In genomic region chr12:127559349-127560040, GRCh38 we compare ENCODE assay signal across 9 cellular contexts.
A peak's percentile ranks its signal among the peaks of the same experiment; 100 is the strongest.
DNase-seq lines count a peak whose midpoint lies in the region; ATAC-seq and TF ChIP-seq lines count a peak whose summit lies in the region.
"Had no signal": no experiment of that assay in that cellular context is flagged by ENCODE, and none has a peak within 500 bp of the region (broad histone marks: within the 10 kb centered on the region; RNA-seq: fewer than 3 reads in every experiment).

No MANE protein-coding gene starts in this region.

- H3K27me3 Mint-ChIP-seq in stimulated activated naive CD8-positive, alpha-beta T cell treated with anti-CD3 and anti-CD28 coated beads, Interleukin-15, Interleukin-2, amounts not matched to agents 100 ng/mL and 50 ng/mL, for 24 hours = peaks cover 13% of the 10 kb centered on the region

- H3K27ac ChIP-seq in Panc1 (ENCODE audit: low read length) (no peak overlapping the region), adrenal gland (no peak overlapping the region)

- no peak for TF ChIP-seq POLR2A in adrenal gland (IDR thresholded peaks at IDR 0.05)

- H3K9me3 ChIP-seq in Panc1 (ENCODE audit: control insufficient read depth, insufficient read depth, low read depth, low read length) (no peaks in the 10 kb centered on the region), adrenal gland (replicated peaks in 1 of 3) (no peaks in the 10 kb centered on the region)

- H3K9me3 Mint-ChIP-seq in stimulated activated naive CD8-positive, alpha-beta T cell treated with anti-CD3 and anti-CD28 coated beads, Interleukin-15, Interleukin-2, amounts not matched to agents 100 ng/mL and 50 ng/mL, for 24 hours = peaks cover 21% of the 10 kb centered on the region

- in situ Hi-C loops in ACHN (cut with HindIII; ENCODE audit: low pct_ligation_motif_present, low pct_unique_long_range_greater_than_20kb, low sequenced_read_pairs) = no loop called here
- in situ Hi-C loops in Panc1 (cut with HindIII; ENCODE audit: low pct_unique_long_range_greater_than_20kb, low sequenced_read_pairs) = no loop called here

- H3K4me1 ChIP-seq in Panc1 (ENCODE audit: control insufficient read depth, insufficient read depth, low read length) (no peaks in the 10 kb centered on the region), adrenal gland (replicated peaks in 1 of 2) (no peaks in the 10 kb centered on the region)

- H3K4me3 Mint-ChIP-seq in stimulated activated naive CD8-positive, alpha-beta T cell treated with anti-CD3 and anti-CD28 coated beads, Interleukin-15, Interleukin-2, amounts not matched to agents 100 ng/mL and 50 ng/mL, for 24 hours = no peak overlapping the region

- no TSS peak for BruUV-seq in Panc1 (replicated peaks; lab: Mats Ljungman, UMichigan)

- H3K4me3 ChIP-seq in Panc1 (ENCODE audit: low read depth in 2 of 2, low read length in 2 of 2) = no peak overlapping the region
- H3K4me3 ChIP-seq in adrenal gland = no peak overlapping the region

- ATAC-seq in GM18873 (IDR thresholded peaks at IDR 0.05; ENCODE audit: low FRiP score, unreplicated experiment) = peak; percentile 83
- ATAC-seq in Panc1 = no peak
- ATAC-seq: HCT116 had no signal

- H3K27me3 ChIP-seq in Panc1 (ENCODE audit: control insufficient read depth, insufficient read depth, low read length) (no peaks in the 10 kb centered on the region), adrenal gland (no peaks in the 10 kb centered on the region)

- peaks cover 22% of the 10 kb centered on the region for H3K4me1 Mint-ChIP-seq in stimulated activated naive CD8-positive, alpha-beta T cell treated with anti-CD3 and anti-CD28 coated beads, Interleukin-15, Interleukin-2, amounts not matched to agents 100 ng/mL and 50 ng/mL, for 24 hours (ENCODE audit: low read depth)

- H3K27ac Mint-ChIP-seq in stimulated activated naive CD8-positive, alpha-beta T cell treated with anti-CD3 and anti-CD28 coated beads, Interleukin-15, Interleukin-2, amounts not matched to agents 100 ng/mL and 50 ng/mL, for 24 hours = peak overlapping the region; percentile 88

- CTCF ChIA-PET in Panc1 (lab: Charles Lee) = no interaction called here

- WGBS in adrenal gland, 4 donors = 31 to 45% (median 43%) methylated on average over 12 of the region's 12 CpGs

- DNase-seq in ACHN (peak; percentile 96), HT-29 (ENCODE audit: low spot score) (peak; percentile 72), Panc1 (ENCODE audit: low read depth, low spot score) (no peak), adrenal gland (peak; percentile 22 to 72 (median 35)), kidney glomerular epithelial cell (lab: John Stamatoyannopoulos, UW) (peak; percentile 81)
- no peak for DNase-seq in effector CD8-positive, alpha-beta T cell (lab: John Stamatoyannopoulos, UW)

- H3K36me3 ChIP-seq in Panc1 (ENCODE audit: control insufficient read depth, insufficient read depth, low read length) = no peaks in the 10 kb centered on the region
- H3K36me3 ChIP-seq in adrenal gland (replicated peaks in 1 of 2) = no peaks in the 10 kb centered on the region

- H3K36me3 Mint-ChIP-seq in stimulated activated naive CD8-positive, alpha-beta T cell treated with anti-CD3 and anti-CD28 coated beads, Interleukin-15, Interleukin-2, amounts not matched to agents 100 ng/mL and 50 ng/mL, for 24 hours (ENCODE audit: low read depth) = no peaks in the 10 kb centered on the region

- TF ChIP-seq CTCF in Panc1 (IDR thresholded peaks at IDR 0.05) (peak; percentile 43), adrenal gland (IDR thresholded peaks at IDR 0.05) (peak in 3 of 6 experiments; percentile 6 to 20 (median 13))

- POLR2A ChIA-PET in Panc1 (lab: Charles Lee) = no interaction called here

- intact Hi-C loops in Panc1 (cut with micrococcal nuclease; ENCODE audit: unreplicated experiment) = no loop called here
- intact Hi-C loops in adrenal gland (cut with DNase I) = no loop called here

Comparison
In these comparisons a context has a peak if more than half of its experiments do, and no peak if none do; other contexts are left out.
1. DNase-seq: peak in ACHN (single experiment), HT-29 (single experiment), adrenal gland (7 of 7) and kidney glomerular epithelial cell (single experiment); none in Panc1 (single experiment) and effector CD8-positive, alpha-beta T cell (single experiment).